In the genomic region with DNA sequence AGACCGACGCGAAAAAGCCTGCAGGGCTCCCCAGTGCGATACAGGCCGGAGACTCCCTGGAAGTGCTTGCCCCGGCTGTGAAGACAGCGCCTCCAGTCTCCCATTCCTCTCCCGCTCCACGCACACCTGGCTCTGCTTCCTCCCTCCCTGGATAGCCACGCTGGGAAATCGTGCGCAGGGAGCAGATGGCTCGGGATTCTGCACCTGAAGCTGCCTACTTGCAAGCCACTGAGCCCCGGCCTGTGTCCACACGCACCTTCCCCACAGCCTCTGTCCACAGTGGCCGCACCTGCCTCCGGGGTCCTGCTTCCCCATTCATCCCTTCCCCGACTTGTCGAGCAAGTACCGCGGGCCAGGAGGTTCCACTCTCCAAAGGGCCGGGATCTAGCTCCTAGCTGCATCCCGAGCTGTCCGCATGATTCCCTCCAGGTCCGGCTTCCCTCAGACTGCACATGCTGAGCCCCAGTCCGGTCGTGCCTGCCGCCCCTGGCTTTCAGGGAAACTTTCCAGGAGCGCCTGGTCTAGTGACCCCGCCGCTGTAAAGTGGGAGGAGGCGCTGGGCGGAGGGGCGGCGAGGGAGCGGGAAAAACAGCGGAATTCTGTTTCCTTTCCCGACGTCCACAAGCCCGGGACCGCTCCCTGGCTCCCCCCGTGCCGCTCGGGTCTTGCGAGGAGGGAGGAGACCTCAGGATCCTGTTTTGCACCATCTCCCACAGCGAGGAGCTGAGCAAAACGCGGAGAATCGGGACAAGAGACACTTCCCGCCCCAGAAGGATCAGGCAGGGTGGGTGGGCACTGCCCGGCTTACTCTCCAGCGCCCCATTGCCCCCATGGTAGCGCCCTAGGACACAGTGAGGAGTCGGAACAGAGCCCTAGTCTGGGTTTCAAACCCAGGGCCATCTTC, we compare ENCODE assay signal across 8 cellular contexts. TPM values are rescaled to one million over a fixed set of nuclear protein-coding genes. Genes with fewer than 3 reads are reported as not detected.
DNase-seq lines count a peak whose midpoint lies in the region; ATAC-seq, FAIRE-seq and TF ChIP-seq lines count a peak whose summit lies in the region.

No MANE protein-coding gene starts in this region.

- no peaks in the 10 kb centered on the region for H4K20me1 ChIP-seq in HepG2 (ENCODE audit: insufficient read depth, low read length)

- POLR2A ChIA-PET in HepG2 (lab: Yijun Ruan, JAX), result no interaction called here

- DNase-seq in Ammon's horn (ENCODE audit: low spot score) (peak; percentile 64), NCI-H1105 (lab: John Stamatoyannopoulos, UW) (peak; percentile 45), cerebellum (ENCODE audit: low spot score) (peak; percentile 55), HepG2 (ENCODE audit: low spot score) (no peak), substantia nigra (lab: John Stamatoyannopoulos, UW) (peak in 39 of 49 donors; percentile 19 to 76 (median 56))

- no peak for TF ChIP-seq CTCF in HepG2 (CRISPR knock-in tag; IDR thresholded peaks at IDR 0.05)

- no peak for TF ChIP-seq RAD21 in HepG2 (CRISPR knock-in tag; IDR thresholded peaks at IDR 0.05)

- H3K4me2 ChIP-seq in HepG2 (ENCODE audit: low read depth, low read length), result peak overlapping the region; percentile 70

- no TSS peak for BruUV-seq in HepG2 (replicated peaks; lab: Mats Ljungman, UMichigan)

- no peak for TF ChIP-seq POLR2A in HepG2 (IDR thresholded peaks at IDR 0.05; ENCODE audit: insufficient read depth in 1 of 2, low read depth in 2 of 2, low read length in 2 of 2)

- TF ChIP-seq EP300 in HepG2 (IDR thresholded peaks at IDR 0.05; ENCODE audit: low read depth in 2 of 2, low read length in 2 of 2) (no peak), HepG2 (CRISPR knock-in tag; IDR thresholded peaks at IDR 0.05; ENCODE audit: borderline replicate concordance) (no peak)

- no peaks in the 10 kb centered on the region for H3K36me3 ChIP-seq in HepG2 (replicated peaks in 1 of 2; ENCODE audit: control insufficient read depth in 1 of 2, insufficient read depth in 2 of 2, low read length in 2 of 2)

- H3K9me3 ChIP-seq in HepG2 (ENCODE audit: low read length), result no peaks in the 10 kb centered on the region

- CTCF ChIA-PET in HepG2 (lab: Yijun Ruan, JAX; ENCODE audit: low intra/inter-chr PET ratio, low total read pairs), result no interaction called here

- no peak for FAIRE-seq in HepG2 (lab: Jason Lieb, UNC)

- in situ Hi-C loops in HepG2 (cut with HindIII; ENCODE audit: extremely low pct_ligation_motif_present, low pct_unique_long_range_greater_than_20kb), result loop anchor here (5.0 kb wide), 1 partner anchor 290 kb away; no protein-coding TSS in a partner anchor

- peak overlapping the region; percentile 62 for H3K27ac ChIP-seq in HepG2 (ENCODE audit: extremely low read length, insufficient read depth, low read length)
- peak overlapping the region; percentile 84 for H3K27ac ChIP-seq in substantia nigra (ENCODE audit: low read depth, low read length, poor library complexity, severe bottlenecking)

- H3K4me1 ChIP-seq in HepG2 (ENCODE audit: insufficient read depth, low read length), result peaks cover 47% of the 10 kb centered on the region

- H2AFZ ChIP-seq in HepG2 (ENCODE audit: low read length), result no peak overlapping the region

- peak overlapping the region; percentile 71 for H3K9ac ChIP-seq in HepG2 (ENCODE audit: insufficient read depth, low read depth, low read length)

- H3K79me2 ChIP-seq in HepG2 (ENCODE audit: insufficient read depth, low read length), result peaks cover 65% of the 10 kb centered on the region

- 30% methylated on average over 32 of the region's 54 CpGs for WGBS in HepG2 (ENCODE audit: low lambda C conversion rate)

- intact Hi-C loops in HepG2 (cut with micrococcal nuclease; ENCODE audit: unreplicated experiment), result loop anchor here (1.0 to 10.0 kb wide), 5 partner anchors 35 to 435 kb away; no protein-coding TSS in a partner anchor

- peaks cover 1 to 9% of the 10 kb centered on the region in 2 experiments; a peak in 1 of 5 replicates for H3K27me3 ChIP-seq in HepG2 (ENCODE audit: control insufficient read depth in 1 of 2, insufficient read depth in 2 of 2, low read length in 2 of 2)

- ATAC-seq in HepG2 (peak; percentile 72), GM21528 (IDR thresholded peaks at IDR 0.05; ENCODE audit: low FRiP score, unreplicated experiment) (no peak), GM21723 (IDR thresholded peaks at IDR 0.05; ENCODE audit: unreplicated experiment) (no peak), HG02642 (IDR thresholded peaks at IDR 0.05; ENCODE audit: poor library complexity, unreplicated experiment) (no peak)

- peak overlapping the region; percentile 58 to 75 (median 63); a peak in 5 of 6 replicates for H3K4me3 ChIP-seq in HepG2 (replicated peaks in 1 of 3; ENCODE audit: insufficient read depth in 1 of 3, low read depth in 2 of 3, low read length in 3 of 3)

TF ChIP-seq in HepG2, 621 proteins besides CTCF, POLR2A, EP300 and RAD21 (continues in another document):
- TF ChIP-seq RXRA (CRISPR knock-in tag; IDR thresholded peaks at IDR 0.05) (peak; percentile 24; the same call in 1 of the 2 replicates), ATF7-NPFF (CRISPR knock-in tag; IDR thresholded peaks at IDR 0.05; ENCODE audit: low read depth) (peak; percentile 41; the same call in 1 of the 2 replicates)
- TF ChIP-seq, protein P1, sequence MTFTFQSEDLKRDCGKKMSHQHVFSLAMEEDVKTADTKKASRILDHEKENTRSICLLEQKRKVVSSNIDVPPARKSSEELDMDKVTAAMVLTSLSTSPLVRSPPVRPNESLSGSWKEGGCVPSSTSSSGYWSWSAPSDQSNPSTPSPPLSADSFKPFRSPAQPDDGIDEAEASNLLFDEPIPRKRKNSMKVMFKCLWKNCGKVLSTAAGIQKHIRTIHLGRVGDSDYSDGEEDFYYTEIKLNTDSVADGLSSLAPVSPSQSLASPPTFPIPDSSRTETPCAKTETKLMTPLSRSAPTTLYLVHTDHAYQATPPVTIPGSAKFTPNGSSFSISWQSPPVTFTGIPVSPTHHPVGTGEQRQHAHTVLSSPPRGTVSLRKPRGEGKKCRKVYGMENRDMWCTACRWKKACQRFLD (CRISPR knock-in tag; IDR thresholded peaks at IDR 0.05; ENCODE audit: borderline replicate concordance), result 0 out of 2 replicates have a peak, but pooled peaks have one; percentile 39
- TF ChIP-seq, protein P2, sequence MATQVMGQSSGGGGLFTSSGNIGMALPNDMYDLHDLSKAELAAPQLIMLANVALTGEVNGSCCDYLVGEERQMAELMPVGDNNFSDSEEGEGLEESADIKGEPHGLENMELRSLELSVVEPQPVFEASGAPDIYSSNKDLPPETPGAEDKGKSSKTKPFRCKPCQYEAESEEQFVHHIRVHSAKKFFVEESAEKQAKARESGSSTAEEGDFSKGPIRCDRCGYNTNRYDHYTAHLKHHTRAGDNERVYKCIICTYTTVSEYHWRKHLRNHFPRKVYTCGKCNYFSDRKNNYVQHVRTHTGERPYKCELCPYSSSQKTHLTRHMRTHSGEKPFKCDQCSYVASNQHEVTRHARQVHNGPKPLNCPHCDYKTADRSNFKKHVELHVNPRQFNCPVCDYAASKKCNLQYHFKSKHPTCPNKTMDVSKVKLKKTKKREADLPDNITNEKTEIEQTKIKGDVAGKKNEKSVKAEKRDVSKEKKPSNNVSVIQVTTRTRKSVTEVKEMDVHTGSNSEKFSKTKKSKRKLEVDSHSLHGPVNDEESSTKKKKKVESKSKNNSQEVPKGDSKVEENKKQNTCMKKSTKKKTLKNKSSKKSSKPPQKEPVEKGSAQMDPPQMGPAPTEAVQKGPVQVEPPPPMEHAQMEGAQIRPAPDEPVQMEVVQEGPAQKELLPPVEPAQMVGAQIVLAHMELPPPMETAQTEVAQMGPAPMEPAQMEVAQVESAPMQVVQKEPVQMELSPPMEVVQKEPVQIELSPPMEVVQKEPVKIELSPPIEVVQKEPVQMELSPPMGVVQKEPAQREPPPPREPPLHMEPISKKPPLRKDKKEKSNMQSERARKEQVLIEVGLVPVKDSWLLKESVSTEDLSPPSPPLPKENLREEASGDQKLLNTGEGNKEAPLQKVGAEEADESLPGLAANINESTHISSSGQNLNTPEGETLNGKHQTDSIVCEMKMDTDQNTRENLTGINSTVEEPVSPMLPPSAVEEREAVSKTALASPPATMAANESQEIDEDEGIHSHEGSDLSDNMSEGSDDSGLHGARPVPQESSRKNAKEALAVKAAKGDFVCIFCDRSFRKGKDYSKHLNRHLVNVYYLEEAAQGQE (IDR thresholded peaks at IDR 0.05; ENCODE audit: borderline replicate concordance in 1 of 2, low read depth in 1 of 2, low read length in 2 of 2), result no peak

RNA-seq across cellular contexts. Expression of a gene that starts 2.0 kb away (rescaled TPM):
- total RNA-seq in cerebellum (181 TPM), HepG2 (2016; rRNA removed; fragmentation: Illumina TruSeq; extraction: Trizol) (2.9 and 5.1 TPM in 2 replicates)
- total RNA-seq in HepG2 (2016; cell fraction: cytosol; rRNA removed; fragmentation: Illumina TruSeq; extraction: Trizol; ENCODE audit: low read depth), result 2.5 and 3.1 TPM in 2 replicates
- 3.4 and 5.4 TPM in 2 replicates for total RNA-seq in HepG2 (2016; cell fraction: insoluble cytoplasmic fraction; rRNA removed; fragmentation: Illumina TruSeq; extraction: Trizol)
- 1.7 and 2.8 TPM in 2 replicates for total RNA-seq in HepG2 (2016; cell fraction: membrane; rRNA removed; fragmentation: Illumina TruSeq; extraction: Trizol)
- 21.0 and 23.5 TPM in 2 replicates for total RNA-seq in HepG2 (2016; cell fraction: nucleus; rRNA removed; fragmentation: Illumina TruSeq; extraction: Trizol)
- 4.6 and 6.5 TPM in 2 replicates for polyA plus RNA-seq in HepG2 (2011; rRNA removed)
- 3.4 and 5.4 TPM in 2 replicates for polyA plus RNA-seq in HepG2 (2011; cell fraction: cytosol; rRNA removed)
- 11.1 and 19.1 TPM in 2 replicates for polyA plus RNA-seq in HepG2 (2011; cell fraction: nucleus; rRNA removed)
- polyA plus RNA-seq in HepG2 (2012), result 3.4 and 4.0 TPM in 2 replicates
- polyA plus RNA-seq in HepG2 (2016; cell fraction: cytosol; fragmentation: Illumina TruSeq; extraction: Trizol; ENCODE audit: low read depth), result 0.33 and 0.82 TPM in 2 replicates
- polyA plus RNA-seq in HepG2 (2016; cell fraction: insoluble cytoplasmic fraction; fragmentation: Illumina TruSeq; extraction: Trizol; ENCODE audit: low read depth), result 2.0 and 3.2 TPM in 2 replicates
- polyA plus RNA-seq in HepG2 (2016; cell fraction: membrane; fragmentation: Illumina TruSeq; extraction: Trizol; ENCODE audit: low read depth), result 0.60 and 0.90 TPM in 2 replicates
- 12.6 and 13.9 TPM in 2 replicates for polyA plus RNA-seq in HepG2 (2016; cell fraction: nucleus; fragmentation: Illumina TruSeq; extraction: Trizol; ENCODE audit: insufficient read depth, low read depth)
- 0.14 and 17.4 TPM in 2 replicates for polyA minus RNA-seq in HepG2 (2011; rRNA and poly(A)+ RNA removed; ENCODE audit: low replicate concordance)
- 8.4 and 16.5 TPM in 2 replicates for polyA minus RNA-seq in HepG2 (2011; cell fraction: cytosol; rRNA and poly(A)+ RNA removed)
- 49.6 and 67.6 TPM in 2 replicates for polyA minus RNA-seq in HepG2 (2011; cell fraction: nucleus; rRNA and poly(A)+ RNA removed)
